ENCODE assay signal across 1 cellular context in the genomic region with DNA sequence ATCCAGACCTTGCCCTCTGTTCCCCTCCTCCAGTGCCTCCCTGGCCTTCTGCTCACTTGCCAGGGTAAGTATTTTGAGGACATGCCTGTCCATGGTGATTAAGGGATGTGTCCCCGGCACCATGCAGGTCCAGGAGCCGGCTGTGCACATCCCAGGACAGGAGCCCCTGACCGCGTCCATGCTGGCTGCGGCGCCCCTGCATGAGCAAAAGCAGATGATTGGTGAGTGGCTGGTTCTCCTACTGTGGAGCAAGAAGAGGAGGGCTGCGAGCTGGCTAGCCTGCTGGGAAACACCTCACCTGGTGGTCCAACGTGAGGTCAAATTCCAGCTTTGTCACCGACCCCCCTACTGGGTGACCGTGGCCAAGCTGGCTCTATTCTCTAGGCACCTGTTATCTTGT.
A peak's percentile ranks its signal among the peaks of the same experiment; 100 is the strongest.
TF ChIP-seq lines count a peak whose summit lies in the region.

No MANE protein-coding gene starts in this region.

TF ChIP-seq in HepG2, 621 proteins besides CTCF, POLR2A, EP300 and RAD21:
- TF ChIP-seq KLF12 (CRISPR knock-in tag; IDR thresholded peaks at IDR 0.05; ENCODE audit: borderline replicate concordance) = no peak
- TF ChIP-seq FOXA3 (CRISPR knock-in tag; IDR thresholded peaks at IDR 0.05) = no peak
- TF ChIP-seq ZNF282 (IDR thresholded peaks at IDR 0.05; ENCODE audit: partially characterized antibody) = no peak
- no peak for TF ChIP-seq ZNF543 (CRISPR knock-in tag; IDR thresholded peaks at IDR 0.05)
- TF ChIP-seq, protein P1, sequence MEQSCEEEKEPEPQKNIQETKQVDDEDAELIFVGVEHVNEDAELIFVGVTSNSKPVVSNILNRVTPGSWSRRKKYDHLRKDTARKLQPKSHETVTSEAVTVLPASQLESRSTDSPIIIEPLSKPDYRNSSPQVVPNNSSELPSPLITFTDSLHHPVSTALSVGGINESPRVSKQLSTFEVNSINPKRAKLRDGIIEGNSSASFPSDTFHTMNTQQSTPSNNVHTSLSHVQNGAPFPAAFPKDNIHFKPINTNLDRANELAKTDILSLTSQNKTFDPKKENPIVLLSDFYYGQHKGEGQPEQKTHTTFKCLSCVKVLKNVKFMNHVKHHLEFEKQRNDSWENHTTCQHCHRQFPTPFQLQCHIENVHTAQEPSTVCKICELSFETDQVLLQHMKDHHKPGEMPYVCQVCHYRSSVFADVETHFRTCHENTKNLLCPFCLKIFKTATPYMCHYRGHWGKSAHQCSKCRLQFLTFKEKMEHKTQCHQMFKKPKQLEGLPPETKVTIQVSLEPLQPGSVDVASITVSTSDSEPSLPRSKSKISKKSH (CRISPR knock-in tag; IDR thresholded peaks at IDR 0.05; ENCODE audit: borderline replicate concordance) = peak; percentile 40; the same call in 1 of the 2 replicates
- peak; percentile 10; the same call in 1 of the 2 replicates for TF ChIP-seq ZNF768 (CRISPR knock-in tag; IDR thresholded peaks at IDR 0.05)
- TF ChIP-seq, protein P2, sequence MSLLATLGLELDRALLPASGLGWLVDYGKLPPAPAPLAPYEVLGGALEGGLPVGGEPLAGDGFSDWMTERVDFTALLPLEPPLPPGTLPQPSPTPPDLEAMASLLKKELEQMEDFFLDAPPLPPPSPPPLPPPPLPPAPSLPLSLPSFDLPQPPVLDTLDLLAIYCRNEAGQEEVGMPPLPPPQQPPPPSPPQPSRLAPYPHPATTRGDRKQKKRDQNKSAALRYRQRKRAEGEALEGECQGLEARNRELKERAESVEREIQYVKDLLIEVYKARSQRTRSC (CRISPR knock-in tag; IDR thresholded peaks at IDR 0.05; ENCODE audit: low read depth) = no peak
- TF ChIP-seq, protein P3, sequence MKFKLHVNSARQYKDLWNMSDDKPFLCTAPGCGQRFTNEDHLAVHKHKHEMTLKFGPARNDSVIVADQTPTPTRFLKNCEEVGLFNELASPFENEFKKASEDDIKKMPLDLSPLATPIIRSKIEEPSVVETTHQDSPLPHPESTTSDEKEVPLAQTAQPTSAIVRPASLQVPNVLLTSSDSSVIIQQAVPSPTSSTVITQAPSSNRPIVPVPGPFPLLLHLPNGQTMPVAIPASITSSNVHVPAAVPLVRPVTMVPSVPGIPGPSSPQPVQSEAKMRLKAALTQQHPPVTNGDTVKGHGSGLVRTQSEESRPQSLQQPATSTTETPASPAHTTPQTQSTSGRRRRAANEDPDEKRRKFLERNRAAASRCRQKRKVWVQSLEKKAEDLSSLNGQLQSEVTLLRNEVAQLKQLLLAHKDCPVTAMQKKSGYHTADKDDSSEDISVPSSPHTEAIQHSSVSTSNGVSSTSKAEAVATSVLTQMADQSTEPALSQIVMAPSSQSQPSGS (CRISPR knock-in tag; IDR thresholded peaks at IDR 0.05) = no peak
